In genomic region chr12:62763319-62763718, GRCh38 we compare ENCODE assay signal across 27 cellular contexts.
DNase-seq lines count a peak whose midpoint lies in the region; ATAC-seq and TF ChIP-seq lines count a peak whose summit lies in the region.
"Had no signal": no experiment of that assay in that cellular context is flagged by ENCODE, and none has a peak within 500 bp of the region (broad histone marks: within the 10 kb centered on the region; RNA-seq: fewer than 3 reads in every experiment).

No MANE protein-coding gene starts in this region.

- H3K27me3 Mint-ChIP-seq in nephron (ENCODE audit: low read depth): no peaks in the 10 kb centered on the region

- no peaks in the 10 kb centered on the region for H3K9me3 Mint-ChIP-seq in nephron
- H3K9me3 Mint-ChIP-seq: CD8-positive, alpha-beta memory T cell; HFFc6 had no signal

- H2AFZ ChIP-seq in hepatocyte: no peak overlapping the region

- peak overlapping the region; percentile 53 for H3K27ac ChIP-seq in left ventricle myocardium inferior (replicated peaks)
- peak overlapping the region in 3 of 12 donors; percentile 16 to 34 (median 31) for H3K27ac ChIP-seq in heart left ventricle
- peak overlapping the region; percentile 75 for H3K27ac ChIP-seq in hepatocyte
- H3K27ac ChIP-seq: 22Rv1 had no signal

- H3K4me3 ChIP-seq in left ventricle myocardium inferior: no peak overlapping the region
- H3K4me3 ChIP-seq in heart left ventricle: no peak overlapping the region
- no peak overlapping the region for H3K4me3 ChIP-seq in hepatocyte
- H3K4me3 ChIP-seq: K562 had no signal

- H3K79me2 ChIP-seq in hepatocyte: no peaks in the 10 kb centered on the region

- H3K27ac Mint-ChIP-seq in nephron: peak overlapping the region in 2 of 3 experiments; percentile 26 to 29
- H3K27ac Mint-ChIP-seq: H9, HFFc6 had no signal

- peaks cover 56% of the 10 kb centered on the region for H3K4me1 Mint-ChIP-seq in nephron

- H4K20me1 ChIP-seq in hepatocyte (ENCODE audit: insufficient read depth, poor library complexity, severe bottlenecking): no peaks in the 10 kb centered on the region

- H3K36me3 ChIP-seq in left ventricle myocardium inferior (no peaks in the 10 kb centered on the region), heart left ventricle (no peaks in the 10 kb centered on the region), hepatocyte (replicated peaks; ENCODE audit: insufficient read depth, low read depth) (no peaks in the 10 kb centered on the region)

- H3K27me3 ChIP-seq in left ventricle myocardium inferior (ENCODE audit: low read depth): no peaks in the 10 kb centered on the region
- no peaks in the 10 kb centered on the region for H3K27me3 ChIP-seq in heart left ventricle
- H3K27me3 ChIP-seq in hepatocyte: no peaks in the 10 kb centered on the region

- peak overlapping the region; percentile 22 for H3K4me2 ChIP-seq in hepatocyte
- H3K4me2 ChIP-seq: SK-N-SH had no signal

- no peak overlapping the region for H3K4me3 Mint-ChIP-seq in nephron
- H3K4me3 Mint-ChIP-seq: CD8-positive, alpha-beta memory T cell; H9; HFFc6 had no signal

- no peak for TF ChIP-seq CTCF in left ventricle myocardium inferior (IDR thresholded peaks at IDR 0.05; ENCODE audit: borderline replicate concordance)
- no peak for TF ChIP-seq CTCF in heart left ventricle (IDR thresholded peaks at IDR 0.05)
- TF ChIP-seq CTCF in hepatocyte (IDR thresholded peaks at IDR 0.05; ENCODE audit: poor library complexity): no peak
- TF ChIP-seq CTCF in nephron (IDR thresholded peaks at IDR 0.05; ENCODE audit: unreplicated experiment in 3 of 3): no peak

- intact Hi-C loops in left ventricle myocardium inferior (cut with micrococcal nuclease): no loop called here
- intact Hi-C loops in heart left ventricle (cut with DNase I): loop anchor here in 1 of 10 donors (5.0 kb wide), 1 partner anchor 61 kb away; no protein-coding TSS in a partner anchor
- intact Hi-C loops in posterior vena cava (cut with DNase I): no loop called here

- H3K9me3 ChIP-seq in left ventricle myocardium inferior (replicated peaks) (no peaks in the 10 kb centered on the region), heart left ventricle (no peaks in the 10 kb centered on the region), hepatocyte (ENCODE audit: low read depth) (no peaks in the 10 kb centered on the region)
- H3K9me3 ChIP-seq: SK-N-SH had no signal

- peaks cover 4% of the 10 kb centered on the region for H3K36me3 Mint-ChIP-seq in nephron (ENCODE audit: low read depth)
- H3K36me3 Mint-ChIP-seq: CD8-positive, alpha-beta memory T cell had no signal

- WGBS in heart left ventricle, 4 donors: 75 to 97% (median 85%) methylated on average over 3 of the region's 3 CpGs
- 76% methylated on average over 3 of the region's 3 CpGs for WGBS in hepatocyte (ENCODE audit: low lambda C conversion rate, missing lambda C conversion rate)

- no peak for ATAC-seq in heart left ventricle
- ATAC-seq: K562, Panc1 had no signal

- peaks cover 40% of the 10 kb centered on the region for H3K4me1 ChIP-seq in left ventricle myocardium inferior
- H3K4me1 ChIP-seq in heart left ventricle: peaks cover 0 to 32% (median 14%) of the 10 kb centered on the region in 12 donors
- H3K4me1 ChIP-seq in hepatocyte (ENCODE audit: insufficient read depth): peaks cover 38% of the 10 kb centered on the region

- no peak for TF ChIP-seq POLR2A in heart left ventricle (IDR thresholded peaks at IDR 0.05)

- no peaks in the 10 kb centered on the region for H3K9me2 ChIP-seq in hepatocyte (replicated peaks; ENCODE audit: insufficient read depth)
- H3K9me2 ChIP-seq: SK-N-SH had no signal

- DNase-seq in left ventricle myocardium inferior (no peak), heart left ventricle (no peak), hepatocyte (ENCODE audit: low spot score) (peak; percentile 23), hypothalamus (lab: John Stamatoyannopoulos, UW) (no peak), posterior vena cava (ENCODE audit: low spot score) (no peak), NCI-H2196 treated with DMSO at 0.1 percent for 48 hours (lab: John Stamatoyannopoulos, UW; ENCODE audit: unreplicated experiment) (no peak)
- DNase-seq in NK-92 treated with Interleukin-12 subunit alpha and Interleukin-12 subunit beta, amount 100 ng/mL, for 24 hours (lab: John Stamatoyannopoulos, UW): no peak
- DNase-seq: AML-193; C1 segment of cervical spinal cord; CD8-positive, alpha-beta memory T cell; DMS53; EL; GF-D8; H9; HFFc6; MM.1S; NCI-H1048; NCI-H1417 treated with DMSO at 0.1 percent for 48 hours; NCI-H187; NCI-H2107; NCI-H774; SIG-M5; SK-N-SH had no signal
